ENCODE assay signal across 20 cellular contexts in the genomic region with DNA sequence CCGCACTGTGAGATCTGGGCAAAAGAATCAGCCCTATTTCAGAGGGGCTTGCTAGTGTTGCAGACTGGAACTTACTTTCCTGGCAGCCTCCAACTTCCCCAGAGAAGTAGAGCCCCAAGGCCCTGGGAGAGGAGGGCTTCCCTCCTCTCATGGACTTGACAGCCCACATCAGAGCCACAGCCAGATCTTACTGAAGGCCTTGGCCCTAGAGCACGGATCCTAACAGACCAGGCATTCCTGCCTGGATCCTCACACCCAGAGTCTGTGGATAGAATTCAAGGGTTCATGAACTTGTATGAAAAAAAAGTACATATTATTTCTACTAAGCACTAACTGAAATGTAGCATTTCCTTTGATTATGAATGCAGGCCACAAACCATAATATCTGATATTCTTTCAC. TPM values are rescaled to one million over a fixed set of nuclear protein-coding genes. Genes with fewer than 3 reads are reported as not detected.
A peak's percentile ranks its signal among the peaks of the same experiment; 100 is the strongest.
DNase-seq lines count a peak whose midpoint lies in the region; ATAC-seq, FAIRE-seq and TF ChIP-seq lines count a peak whose summit lies in the region.
"Had no signal": no experiment of that assay in that cellular context is flagged by ENCODE, and none has a peak within 500 bp of the region (broad histone marks: within the 10 kb centered on the region; RNA-seq: fewer than 3 reads in every experiment).

No MANE protein-coding gene starts in this region.

- H3K9me3 Mint-ChIP-seq in stimulated activated naive CD8-positive, alpha-beta T cell treated with anti-CD3 and anti-CD28 coated beads, Interleukin-15, Interleukin-2, amounts not matched to agents 100 ng/mL and 50 ng/mL, for 24 hours: no peaks in the 10 kb centered on the region
- no peaks in the 10 kb centered on the region for H3K9me3 Mint-ChIP-seq in activated T-helper 1 cell treated with anti-CD3 and anti-CD28 coated beads, Interleukin-12 subunit alpha, Interleukin-12 subunit beta, Interleukin-2, Interleukin-4 antibody, amounts not matched to agents 30 ng/mL and 10 ng/mL and 1 ng/mL, durations not matched to agents 14 hours and 24 hours and 36 hours
- peaks cover 0 to under 1% (median 0%) of the 10 kb centered on the region in 11 donors for H3K9me3 Mint-ChIP-seq in naive thymus-derived CD4-positive, alpha-beta T cell
- H3K9me3 Mint-ChIP-seq: nephron progenitor cell had no signal

- peak overlapping the region; percentile 41 for H3K4me3 ChIP-seq in naive thymus-derived CD4-positive, alpha-beta T cell (ENCODE audit: low read length)
- H3K4me3 ChIP-seq: cardiac muscle cell, right atrium auricular region had no signal

- CTCF ChIA-PET in naive thymus-derived CD4-positive, alpha-beta T cell (lab: Charles Lee): no interaction called here

- peaks cover 67 to 73% of the 10 kb centered on the region in 2 donors for H3K4me1 ChIP-seq in naive thymus-derived CD4-positive, alpha-beta T cell (ENCODE audit: control insufficient read depth in 2 of 2, insufficient read depth in 2 of 2, low read length in 2 of 2)

- H3K27me3 Mint-ChIP-seq in stimulated activated naive CD8-positive, alpha-beta T cell treated with anti-CD3 and anti-CD28 coated beads, Interleukin-15, Interleukin-2, amounts not matched to agents 100 ng/mL and 50 ng/mL, for 24 hours: no peaks in the 10 kb centered on the region
- no peaks in the 10 kb centered on the region for H3K27me3 Mint-ChIP-seq in activated T-helper 1 cell treated with anti-CD3 and anti-CD28 coated beads, Interleukin-12 subunit alpha, Interleukin-12 subunit beta, Interleukin-2, Interleukin-4 antibody, amounts not matched to agents 30 ng/mL and 10 ng/mL and 1 ng/mL, durations not matched to agents 14 hours and 24 hours and 36 hours (ENCODE audit: insufficient read depth)
- no peaks in the 10 kb centered on the region for H3K27me3 Mint-ChIP-seq in naive thymus-derived CD4-positive, alpha-beta T cell

- H3K9me3 ChIP-seq in naive thymus-derived CD4-positive, alpha-beta T cell (ENCODE audit: control insufficient read depth in 2 of 3, low read length in 3 of 3): no peaks in the 10 kb centered on the region
- H3K9me3 ChIP-seq: right atrium auricular region had no signal

- peak overlapping the region; percentile 65 for H3K27ac ChIP-seq in naive thymus-derived CD4-positive, alpha-beta T cell (ENCODE audit: low read depth, low read length)
- H3K27ac ChIP-seq: cardiac muscle cell, RWPE1 had no signal

- intact Hi-C loops in activated T-helper 1 cell treated with anti-CD3 and anti-CD28 coated beads, Interleukin-12 subunit alpha, Interleukin-12 subunit beta, Interleukin-2, Interleukin-4 antibody, amounts not matched to agents 30 ng/mL and 10 ng/mL and 1 ng/mL, durations not matched to agents 14 hours and 24 hours and 36 hours (cut with micrococcal nuclease): no loop called here
- intact Hi-C loops in naive thymus-derived CD4-positive, alpha-beta T cell (cut with micrococcal nuclease): no loop called here

- no peak for ATAC-seq in stimulated activated naive CD8-positive, alpha-beta T cell treated with anti-CD3 and anti-CD28 coated beads, Interleukin-15, Interleukin-2, amounts not matched to agents 100 U/mL and 50 U/mL, for 24 hours
- ATAC-seq in naive thymus-derived CD4-positive, alpha-beta T cell: no peak
- ATAC-seq: HCT116 had no signal

- H3K4me3 Mint-ChIP-seq in stimulated activated naive CD8-positive, alpha-beta T cell treated with anti-CD3 and anti-CD28 coated beads, Interleukin-15, Interleukin-2, amounts not matched to agents 100 ng/mL and 50 ng/mL, for 24 hours: peak overlapping the region; percentile 54
- peak overlapping the region; percentile 45 for H3K4me3 Mint-ChIP-seq in activated T-helper 1 cell treated with anti-CD3 and anti-CD28 coated beads, Interleukin-12 subunit alpha, Interleukin-12 subunit beta, Interleukin-2, Interleukin-4 antibody, amounts not matched to agents 30 ng/mL and 10 ng/mL and 1 ng/mL, durations not matched to agents 14 hours and 24 hours and 36 hours
- peak overlapping the region; percentile 55 to 91 (median 80) for H3K4me3 Mint-ChIP-seq in naive thymus-derived CD4-positive, alpha-beta T cell
- H3K4me3 Mint-ChIP-seq: nephron progenitor cell had no signal

- H3K36me3 ChIP-seq in naive thymus-derived CD4-positive, alpha-beta T cell (ENCODE audit: control insufficient read depth in 2 of 3, insufficient read depth in 3 of 3, low read length in 3 of 3): peaks cover 5 to 37% (median 13%) of the 10 kb centered on the region in 3 experiments
- H3K36me3 ChIP-seq: cardiac muscle cell had no signal

- peak overlapping the region; percentile 88 for H3K27ac Mint-ChIP-seq in stimulated activated naive CD8-positive, alpha-beta T cell treated with anti-CD3 and anti-CD28 coated beads, Interleukin-15, Interleukin-2, amounts not matched to agents 100 ng/mL and 50 ng/mL, for 24 hours
- H3K27ac Mint-ChIP-seq in activated T-helper 1 cell treated with anti-CD3 and anti-CD28 coated beads, Interleukin-12 subunit alpha, Interleukin-12 subunit beta, Interleukin-2, Interleukin-4 antibody, amounts not matched to agents 30 ng/mL and 10 ng/mL and 1 ng/mL, durations not matched to agents 14 hours and 24 hours and 36 hours: peak overlapping the region; percentile 88
- H3K27ac Mint-ChIP-seq in naive thymus-derived CD4-positive, alpha-beta T cell: peak overlapping the region; percentile 89 to 97 (median 94)

- peaks cover 75% of the 10 kb centered on the region for H3K36me3 Mint-ChIP-seq in stimulated activated naive CD8-positive, alpha-beta T cell treated with anti-CD3 and anti-CD28 coated beads, Interleukin-15, Interleukin-2, amounts not matched to agents 100 ng/mL and 50 ng/mL, for 24 hours (ENCODE audit: low read depth)
- peaks cover 59% of the 10 kb centered on the region for H3K36me3 Mint-ChIP-seq in activated T-helper 1 cell treated with anti-CD3 and anti-CD28 coated beads, Interleukin-12 subunit alpha, Interleukin-12 subunit beta, Interleukin-2, Interleukin-4 antibody, amounts not matched to agents 30 ng/mL and 10 ng/mL and 1 ng/mL, durations not matched to agents 14 hours and 24 hours and 36 hours (ENCODE audit: low read depth)
- peaks cover 5 to 63% (median 42%) of the 10 kb centered on the region in 5 donors for H3K36me3 Mint-ChIP-seq in naive thymus-derived CD4-positive, alpha-beta T cell

- POLR2A ChIA-PET in naive thymus-derived CD4-positive, alpha-beta T cell (lab: Charles Lee): interaction anchor here (0.6 to 22.6 kb wide), 3 partner anchors 10 to 44 kb away, joined by 3 to 277 read pairs (median 5); a partner anchor contains a TSS

- FAIRE-seq in GM12891 (lab: Jason Lieb, UNC): no peak
- FAIRE-seq: endometrium had no signal

- no peaks in the 10 kb centered on the region for H3K27me3 ChIP-seq in naive thymus-derived CD4-positive, alpha-beta T cell (ENCODE audit: control insufficient read depth in 2 of 2, insufficient read depth in 2 of 2, low read length in 2 of 2)
- H3K27me3 ChIP-seq: cardiac muscle cell, right atrium auricular region had no signal

- DNase-seq in stimulated activated naive CD8-positive, alpha-beta T cell treated with anti-CD3 and anti-CD28 coated beads, Interleukin-15, Interleukin-2, amounts not matched to agents 100 U/mL and 50 U/mL, for 24 hours: no peak
- DNase-seq in activated T-helper 1 cell treated with anti-CD3 and anti-CD28 coated beads, Interleukin-12 subunit alpha, Interleukin-12 subunit beta, Interleukin-2, Interleukin-4 antibody, amounts not matched to agents 30 ng/mL and 10 ng/mL and 1 ng/mL, durations not matched to agents 14 hours and 24 hours and 36 hours (ENCODE audit: low spot score): no peak
- no peak for DNase-seq in naive thymus-derived CD4-positive, alpha-beta T cell
- DNase-seq in germinal center (ENCODE audit: low spot score) (no peak), MV-4-11 (lab: John Stamatoyannopoulos, UW) (no peak), amygdala (lab: John Stamatoyannopoulos, UW) (no peak), GM12891 (ENCODE audit: insufficient read length, low spot score) (no peak)
- DNase-seq: activated gamma-delta T cell treated with Interleukin-2 at 50 U/mL for 16 hours; AML-193; EL; foreskin fibroblast; NCI-H1105; nephron progenitor cell; stimulated activated CD4-positive, alpha-beta T cell treated with anti-CD3 and anti-CD28 coated beads, Interleukin-2, amount 100 ng/mL, for 48 hours had no signal

- H3K4me1 Mint-ChIP-seq in stimulated activated naive CD8-positive, alpha-beta T cell treated with anti-CD3 and anti-CD28 coated beads, Interleukin-15, Interleukin-2, amounts not matched to agents 100 ng/mL and 50 ng/mL, for 24 hours (ENCODE audit: low read depth): peaks cover 95% of the 10 kb centered on the region
- peaks cover 85% of the 10 kb centered on the region for H3K4me1 Mint-ChIP-seq in activated T-helper 1 cell treated with anti-CD3 and anti-CD28 coated beads, Interleukin-12 subunit alpha, Interleukin-12 subunit beta, Interleukin-2, Interleukin-4 antibody, amounts not matched to agents 30 ng/mL and 10 ng/mL and 1 ng/mL, durations not matched to agents 14 hours and 24 hours and 36 hours (ENCODE audit: low read depth)
- H3K4me1 Mint-ChIP-seq in naive thymus-derived CD4-positive, alpha-beta T cell: peaks cover 65 to 97% (median 91%) of the 10 kb centered on the region in 7 donors

- no peak for TF ChIP-seq POLR2A in GM12891 (IDR thresholded peaks at IDR 0.05; ENCODE audit: low read depth, low read length)

TF ChIP-seq in GM12891, 5 proteins besides CTCF, POLR2A, EP300 and RAD21:
- TF ChIP-seq TAF1 (IDR thresholded peaks at IDR 0.05; ENCODE audit: low read depth, low read length) (no peak), POLR2AphosphoS5 (IDR thresholded peaks at IDR 0.05; ENCODE audit: low read depth, low read length) (no peak), SPI1 (IDR thresholded peaks at IDR 0.05; ENCODE audit: low read depth, low read length) (no peak), PAX5 (IDR thresholded peaks at IDR 0.05; ENCODE audit: insufficient read depth, low read length, severe bottlenecking) (no peak), POU2F2 (IDR thresholded peaks at IDR 0.05; ENCODE audit: low read depth, low read length) (no peak)
TF ChIP-seq in GM12891: peak in this region for 0.

RNA-seq across cellular contexts. Expression of a gene that starts 8.3 kb away (rescaled TPM):
- total RNA-seq in activated T-helper 1 cell treated with anti-CD3 and anti-CD28 coated beads, Interleukin-12 subunit alpha, Interleukin-12 subunit beta, Interleukin-2, Interleukin-4 antibody, amounts not matched to agents 30 ng/mL and 10 ng/mL and 1 ng/mL, durations not matched to agents 14 hours and 24 hours and 36 hours: 340 and 367 TPM in 2 replicates
- 100 to 1,000 TPM; 272 to 514 (median 397) TPM for total RNA-seq in naive thymus-derived CD4-positive, alpha-beta T cell
- 100 to 1,000 TPM in 1 of 2 donors, 10 to 100 TPM in 1; 92.3 to 103 TPM for polyA plus RNA-seq in naive thymus-derived CD4-positive, alpha-beta T cell
- polyA plus RNA-seq in GM12891 (2012; ENCODE audit: low read depth, missing spikeins): 91.7 TPM
